21 cellular contexts compared by ENCODE assay signal in genomic region chr3:115388166-115388565, GRCh38.
DNase-seq lines count a peak whose midpoint lies in the region; ATAC-seq, FAIRE-seq and TF ChIP-seq lines count a peak whose summit lies in the region.
"Had no signal": no experiment of that assay in that cellular context is flagged by ENCODE, and none has a peak within 500 bp of the region (broad histone marks: within the 10 kb centered on the region; RNA-seq: fewer than 3 reads in every experiment).

No MANE protein-coding gene starts in this region.

- H3K27ac ChIP-seq in astrocyte (ENCODE audit: low read depth, low read length): no peak overlapping the region
- H3K27ac ChIP-seq: BLaER1, body of pancreas, upper lobe of right lung had no signal

- H2AFZ ChIP-seq in astrocyte (ENCODE audit: low read depth, low read length): peak overlapping the region; percentile 18

- H4K20me1 ChIP-seq in astrocyte (ENCODE audit: insufficient read depth, low read length): no peaks in the 10 kb centered on the region
- H4K20me1 ChIP-seq: BLaER1 had no signal

- ATAC-seq in Right ventricle myocardium superior (ENCODE audit: poor library complexity) (peak; percentile 94), GM18502 (IDR thresholded peaks at IDR 0.05; ENCODE audit: poor library complexity, unreplicated experiment) (no peak), GM21529 (IDR thresholded peaks at IDR 0.05; ENCODE audit: unreplicated experiment) (no peak), GM21723 (IDR thresholded peaks at IDR 0.05; ENCODE audit: unreplicated experiment) (no peak)
- ATAC-seq: body of pancreas; sciatic nerve; stimulated activated naive CD8-positive, alpha-beta T cell treated with anti-CD3 and anti-CD28 coated beads, Interleukin-15, amount 100 ng/mL, for 72 hours; upper lobe of right lung had no signal

- DNase-seq in AG08395 (ENCODE audit: low spot score): peak; percentile 8
- peak; percentile 60 for DNase-seq in astrocyte (ENCODE audit: low read depth)
- no peak for DNase-seq in Right ventricle myocardium superior
- no peak for DNase-seq in activated naive CD4-positive, alpha-beta T cell treated with Interleukin-2 at 50 U/mL for 16 hours
- DNase-seq: activated naive CD4-positive, alpha-beta T cell treated with anti-CD3 and anti-CD28 coated beads for 36 hours; body of pancreas; MM.1S; NCI-H748 treated with DMSO at 0.1 percent for 48 hours; nucleus accumbens; OCI-M1; SIG-M5; stimulated activated naive CD8-positive, alpha-beta T cell treated with anti-CD3 and anti-CD28 coated beads, Interleukin-15, amount 100 ng/mL, for 72 hours; upper lobe of right lung had no signal

- intact Hi-C loops in Right ventricle myocardium superior (cut with DNase I): no loop called here

- no peak for TF ChIP-seq CTCF in astrocyte (IDR thresholded peaks at IDR 0.05; ENCODE audit: insufficient read depth, low read depth, low read length)
- no peak for TF ChIP-seq CTCF in nephron (IDR thresholded peaks at IDR 0.05; ENCODE audit: unreplicated experiment in 3 of 3)

- H3K9ac ChIP-seq in astrocyte (ENCODE audit: low read length): no peak overlapping the region
- H3K9ac ChIP-seq: BLaER1 had no signal

- peak; percentile 32 for FAIRE-seq in astrocyte (lab: Jason Lieb, UNC)
- FAIRE-seq: endothelial cell of umbilical vein had no signal

- no peaks in the 10 kb centered on the region for H3K79me2 ChIP-seq in astrocyte (ENCODE audit: insufficient read depth, low read length)

- no peak overlapping the region for H3K4me3 Mint-ChIP-seq in astrocyte (ENCODE audit: unreplicated experiment)
- H3K4me3 Mint-ChIP-seq in nephron: no peak overlapping the region
- H3K4me3 Mint-ChIP-seq: activated naive CD4-positive, alpha-beta T cell treated with anti-CD3 and anti-CD28 coated beads for 36 hours; stimulated activated naive CD8-positive, alpha-beta T cell treated with anti-CD3 and anti-CD28 coated beads, Interleukin-15, amount 100 ng/mL, for 72 hours; T-helper 1 cell treated with Interleukin-12 subunit alpha and Interleukin-12 subunit beta and Interleukin-4 antibody, amounts not matched to agents 30 μg/mL and 1 μg/mL, for 36 hours had no signal

- H3K27ac Mint-ChIP-seq in astrocyte (ENCODE audit: unreplicated experiment) (no peak overlapping the region), nephron (peak overlapping the region; percentile 31 to 80 (median 66))
- H3K27ac Mint-ChIP-seq: activated naive CD4-positive, alpha-beta T cell treated with anti-CD3 and anti-CD28 coated beads for 36 hours; stimulated activated naive CD8-positive, alpha-beta T cell treated with anti-CD3 and anti-CD28 coated beads, Interleukin-15, amount 100 ng/mL, for 72 hours; T-helper 1 cell treated with Interleukin-12 subunit alpha and Interleukin-12 subunit beta and Interleukin-4 antibody, amounts not matched to agents 30 μg/mL and 1 μg/mL, for 36 hours had no signal

- no peak overlapping the region for H3K4me3 ChIP-seq in astrocyte (ENCODE audit: insufficient read depth, low read depth, low read length)
- H3K4me3 ChIP-seq: BLaER1, body of pancreas, upper lobe of right lung had no signal

- H3K27me3 Mint-ChIP-seq in astrocyte (ENCODE audit: low read depth, unreplicated experiment) (no peaks in the 10 kb centered on the region), nephron (ENCODE audit: low read depth) (no peaks in the 10 kb centered on the region)

- H3K4me1 Mint-ChIP-seq in astrocyte (ENCODE audit: low read depth, unreplicated experiment): peaks cover 8% of the 10 kb centered on the region
- H3K4me1 Mint-ChIP-seq in nephron: peaks cover 21% of the 10 kb centered on the region

- no peaks in the 10 kb centered on the region for H3K36me3 ChIP-seq in astrocyte (ENCODE audit: insufficient read depth, low read length)
- H3K36me3 ChIP-seq: BLaER1, upper lobe of right lung had no signal

- H3K27me3 ChIP-seq in astrocyte (ENCODE audit: insufficient read depth, low read length): no peaks in the 10 kb centered on the region
- H3K27me3 ChIP-seq: BLaER1, body of pancreas, upper lobe of right lung had no signal

- H3K9me3 Mint-ChIP-seq in astrocyte (ENCODE audit: unreplicated experiment) (no peaks in the 10 kb centered on the region), nephron (no peaks in the 10 kb centered on the region)
- H3K9me3 Mint-ChIP-seq: activated naive CD4-positive, alpha-beta T cell treated with anti-CD3 and anti-CD28 coated beads for 36 hours; stimulated activated naive CD8-positive, alpha-beta T cell treated with anti-CD3 and anti-CD28 coated beads, Interleukin-15, amount 100 ng/mL, for 72 hours; T-helper 1 cell treated with Interleukin-12 subunit alpha and Interleukin-12 subunit beta and Interleukin-4 antibody, amounts not matched to agents 30 μg/mL and 1 μg/mL, for 36 hours had no signal

- H3K4me1 ChIP-seq in astrocyte (ENCODE audit: insufficient read depth, low read length): peaks cover 9% of the 10 kb centered on the region
- H3K4me1 ChIP-seq: BLaER1, body of pancreas, upper lobe of right lung had no signal

- H3K9me3 ChIP-seq in astrocyte (ENCODE audit: insufficient read depth, low read depth, low read length): no peaks in the 10 kb centered on the region
- H3K9me3 ChIP-seq: BLaER1, body of pancreas, upper lobe of right lung had no signal

- no peak overlapping the region for H3K4me2 ChIP-seq in astrocyte (ENCODE audit: low read length)
- H3K4me2 ChIP-seq: BLaER1 had no signal

- H3K36me3 Mint-ChIP-seq in astrocyte (ENCODE audit: low read depth, unreplicated experiment) (no peaks in the 10 kb centered on the region), nephron (ENCODE audit: low read depth) (no peaks in the 10 kb centered on the region)

Comparison
In these comparisons a context has a peak if more than half of its experiments do, and no peak if none do; other contexts are left out.
1. DNase-seq: peak in AG08395 (single experiment) and astrocyte (single experiment); none in Right ventricle myocardium superior (single experiment) and activated naive CD4-positive, alpha-beta T cell treated with Interleukin-2 at 50 U/mL for 16 hours (single experiment).